Comparison of ENCODE assay signal across 40 cellular contexts in the genomic region with DNA sequence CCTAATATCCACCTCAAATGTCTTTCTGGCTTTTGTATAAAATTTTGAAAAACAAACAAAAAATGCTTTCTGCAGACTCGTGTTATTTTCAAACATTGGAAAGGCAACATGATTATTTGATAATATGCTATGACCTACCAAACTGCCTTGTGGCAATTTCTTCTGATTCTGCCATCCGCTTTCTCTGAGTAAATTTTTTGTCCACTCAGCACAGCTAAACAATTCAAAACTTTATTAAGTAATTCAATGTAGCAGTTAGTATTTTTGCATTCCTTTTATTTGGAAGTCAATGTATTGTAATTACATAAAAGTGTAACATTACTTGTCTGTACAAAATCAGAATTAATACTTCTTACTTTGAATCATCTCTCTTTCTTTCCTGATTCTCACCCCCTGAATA.
"Had no signal": no experiment of that assay in that cellular context is flagged by ENCODE, and none has a peak within 500 bp of the region (broad histone marks: within the 10 kb centered on the region; RNA-seq: fewer than 3 reads in every experiment).

No MANE protein-coding gene starts in this region.

- FAIRE-seq: astrocyte, bronchial epithelial cell had no signal

- H3K27me3 Mint-ChIP-seq: activated naive CD4-positive, alpha-beta T cell treated with anti-CD3 and anti-CD28 coated beads, Interleukin-2, amount 10 ng/mL, durations not matched to agents 7 days and 5 days; activated naive CD4-positive, alpha-beta T cell treated with anti-CD3 and anti-CD28 coated beads, Interleukin-2, amount 50 U/mL, for 24 hours; activated naive CD8-positive, alpha-beta T cell; activated naive CD8-positive, alpha-beta T cell treated with anti-CD3 and anti-CD28 coated beads for 36 hours; activated naive CD8-positive, alpha-beta T cell treated with anti-CD3 and anti-CD28 coated beads, Interleukin-2, amount 10 ng/mL, durations not matched to agents 7 days and 5 days; activated naive CD8-positive, alpha-beta T cell treated with anti-CD3 and anti-CD28 coated beads, Interleukin-2, amount 50 U/mL, for 24 hours; activated T-cell treated with anti-CD3 and anti-CD28 coated beads, Interleukin-2, amount 50 U/mL, for 24 hours; activated T-helper 17 cell treated with anti-CD3 and anti-CD28 coated beads, Interleukin-2, amount 50 U/mL, for 72 hours; brain; central memory CD8-positive, alpha-beta T cell had no signal

- H3K9me3 Mint-ChIP-seq: activated naive CD4-positive, alpha-beta T cell treated with anti-CD3 and anti-CD28 coated beads, Interleukin-2, amount 10 ng/mL, durations not matched to agents 7 days and 5 days; activated naive CD4-positive, alpha-beta T cell treated with anti-CD3 and anti-CD28 coated beads, Interleukin-2, amount 50 U/mL, for 24 hours; activated naive CD8-positive, alpha-beta T cell treated with anti-CD3 and anti-CD28 coated beads for 36 hours; activated naive CD8-positive, alpha-beta T cell treated with anti-CD3 and anti-CD28 coated beads, Interleukin-2, amount 10 ng/mL, durations not matched to agents 7 days and 5 days; activated T-cell treated with anti-CD3 and anti-CD28 coated beads, Interleukin-2, amount 50 U/mL, for 24 hours; activated T-helper 1 cell treated with anti-CD3 and anti-CD28 coated beads, Interleukin-12 subunit alpha, Interleukin-12 subunit beta, Interleukin-2, Interleukin-4 antibody, amounts not matched to agents 30 ng/mL and 10 ng/mL and 1 ng/mL, durations not matched to agents 14 hours and 24 hours and 36 hours; activated T-helper 2 cell treated with anti-CD3 and anti-CD28 coated beads, Interferon-gamma antibody, Interleukin-2, Interleukin-4, amounts not matched to agents 10 μg/mL and 5 μg/mL and 100 μg/mL, durations not matched to agents 14 hours and 24 hours and 36 hours; brain; central memory CD8-positive, alpha-beta T cell had no signal

- H3K4me3 ChIP-seq: adrenal gland, ascending aorta, body of pancreas, breast epithelium, cardiac muscle cell had no signal

- ATAC-seq: activated naive CD4-positive, alpha-beta T cell treated with anti-CD3 and anti-CD28 coated beads, Interleukin-2, amount 50 U/mL, for 72 hours; activated naive CD8-positive, alpha-beta T cell treated with anti-CD3 and anti-CD28 coated beads, Interleukin-2, amount 50 U/mL, for 24 hours; activated T-cell treated with anti-CD3 and anti-CD28 coated beads, Interleukin-2, amount 50 U/mL, for 4 hours; activated T-cell treated with anti-CD3 and anti-CD28 coated beads, Interleukin-2, amount 50 U/mL, for 72 hours; activated T-helper 17 cell treated with anti-CD3 and anti-CD28 coated beads, Interleukin-2, amount 50 U/mL, for 72 hours; body of pancreas had no signal

- DNase-seq: activated effector memory CD4-positive, alpha-beta T cell treated with anti-CD3 and anti-CD28 coated beads, Interleukin-2, amount 50 U/mL, for 16 hours; activated effector memory CD4-positive, alpha-beta T cell treated with Interleukin-2 at 50 U/mL for 16 hours; activated gamma-delta T cell; activated gamma-delta T cell treated with Interleukin-2 at 50 U/mL for 16 hours; activated naive CD4-positive, alpha-beta T cell; activated naive CD4-positive, alpha-beta T cell treated with anti-CD3 and anti-CD28 coated beads for 36 hours; activated naive CD4-positive, alpha-beta T cell treated with anti-CD3 and anti-CD28 coated beads, Interleukin-2, amount 10 ng/mL, durations not matched to agents 7 days and 5 days; activated naive CD4-positive, alpha-beta T cell treated with anti-CD3 and anti-CD28 coated beads, Interleukin-2, amount 50 U/mL, for 16 hours; activated naive CD4-positive, alpha-beta T cell treated with Interleukin-2 at 50 U/mL for 16 hours; activated naive CD8-positive, alpha-beta T cell treated with anti-CD3 and anti-CD28 coated beads for 36 hours; activated naive CD8-positive, alpha-beta T cell treated with anti-CD3 and anti-CD28 coated beads, Interleukin-2, amount 10 ng/mL, durations not matched to agents 7 days and 5 days; activated naive CD8-positive, alpha-beta T cell treated with anti-CD3 and anti-CD28 coated beads, Interleukin-2, amount 50 U/mL, for 24 hours; activated T-cell treated with anti-CD3 and anti-CD28 coated beads, Interleukin-2, amount 50 U/mL, for 1 hour; activated T-cell treated with anti-CD3 and anti-CD28 coated beads, Interleukin-2, amount 50 U/mL, for 24 hours; activated T-cell treated with anti-CD3 and anti-CD28 coated beads, Interleukin-2, amount 50 U/mL, for 4 hours; activated T-cell treated with anti-CD3 and anti-CD28 coated beads, Interleukin-2, amount 50 U/mL, for 48 hours; activated T-cell treated with anti-CD3 and anti-CD28 coated beads, Interleukin-2, amount 50 U/mL, for 72 hours; adrenal gland; amniotic stem cell; amygdala; anterior cingulate cortex; aorta; body of pancreas; brain microvascular endothelial cell; caudate nucleus; central memory CD4-positive, alpha-beta T cell; cerebellar nuclear complex had no signal

- H3K4me1 Mint-ChIP-seq: activated naive CD4-positive, alpha-beta T cell treated with anti-CD3 and anti-CD28 coated beads, Interleukin-2, amount 10 ng/mL, durations not matched to agents 7 days and 5 days; activated naive CD4-positive, alpha-beta T cell treated with anti-CD3 and anti-CD28 coated beads, Interleukin-2, amount 50 U/mL, for 24 hours; activated naive CD8-positive, alpha-beta T cell treated with anti-CD3 and anti-CD28 coated beads for 36 hours; activated naive CD8-positive, alpha-beta T cell treated with anti-CD3 and anti-CD28 coated beads, Interleukin-2, amount 10 ng/mL, durations not matched to agents 7 days and 5 days; activated naive CD8-positive, alpha-beta T cell treated with anti-CD3 and anti-CD28 coated beads, Interleukin-2, amount 50 U/mL, for 24 hours; activated T-helper 17 cell treated with anti-CD3 and anti-CD28 coated beads, Interleukin-2, amount 50 U/mL, for 72 hours; brain; central memory CD8-positive, alpha-beta T cell had no signal

- H3K27me3 ChIP-seq: adrenal gland, ascending aorta, body of pancreas, brain microvascular endothelial cell, breast epithelium, cardiac muscle cell had no signal

- H3K4me3 Mint-ChIP-seq: activated naive CD4-positive, alpha-beta T cell treated with anti-CD3 and anti-CD28 coated beads for 36 hours; activated naive CD4-positive, alpha-beta T cell treated with anti-CD3 and anti-CD28 coated beads, Interleukin-2, amount 10 ng/mL, durations not matched to agents 7 days and 5 days; activated naive CD4-positive, alpha-beta T cell treated with anti-CD3 and anti-CD28 coated beads, Interleukin-2, amount 50 U/mL, for 24 hours; activated naive CD8-positive, alpha-beta T cell; activated naive CD8-positive, alpha-beta T cell treated with anti-CD3 and anti-CD28 coated beads for 36 hours; activated naive CD8-positive, alpha-beta T cell treated with anti-CD3 and anti-CD28 coated beads, Interleukin-2, amount 10 ng/mL, durations not matched to agents 7 days and 5 days; activated naive CD8-positive, alpha-beta T cell treated with anti-CD3 and anti-CD28 coated beads, Interleukin-2, amount 50 U/mL, for 24 hours; activated T-cell treated with anti-CD3 and anti-CD28 coated beads, Interleukin-2, amount 50 U/mL, for 24 hours; activated T-cell treated with anti-CD3 and anti-CD28 coated beads, Interleukin-2, amount 50 U/mL, for 4 hours; activated T-cell treated with anti-CD3 and anti-CD28 coated beads, Interleukin-2, amount 50 U/mL, for 72 hours; activated T-helper 1 cell treated with anti-CD3 and anti-CD28 coated beads, Interleukin-12 subunit alpha, Interleukin-12 subunit beta, Interleukin-2, Interleukin-4 antibody, amounts not matched to agents 30 ng/mL and 10 ng/mL and 1 ng/mL, durations not matched to agents 14 hours and 24 hours and 36 hours; activated T-helper 17 cell treated with anti-CD3 and anti-CD28 coated beads, Interleukin-2, amount 50 U/mL, for 72 hours; brain; central memory CD8-positive, alpha-beta T cell had no signal

- H3K36me3 ChIP-seq: adrenal gland, ascending aorta, brain microvascular endothelial cell, breast epithelium, cardiac muscle cell had no signal

- H3K27ac ChIP-seq: adrenal gland, ascending aorta, body of pancreas, brain microvascular endothelial cell, breast epithelium, cardiac muscle cell had no signal

- H3K4me1 ChIP-seq: adrenal gland, ascending aorta, body of pancreas, breast epithelium had no signal

- H3K36me3 Mint-ChIP-seq: activated naive CD4-positive, alpha-beta T cell treated with anti-CD3 and anti-CD28 coated beads, Interleukin-2, amount 10 ng/mL, durations not matched to agents 7 days and 5 days; activated naive CD4-positive, alpha-beta T cell treated with anti-CD3 and anti-CD28 coated beads, Interleukin-2, amount 50 U/mL, for 24 hours; activated naive CD4-positive, alpha-beta T cell treated with anti-CD3 and anti-CD28 coated beads, Interleukin-2, amount 50 U/mL, for 72 hours; activated naive CD8-positive, alpha-beta T cell; activated naive CD8-positive, alpha-beta T cell treated with anti-CD3 and anti-CD28 coated beads for 36 hours; activated naive CD8-positive, alpha-beta T cell treated with anti-CD3 and anti-CD28 coated beads, Interleukin-2, amount 10 ng/mL, durations not matched to agents 7 days and 5 days; brain had no signal

- H3K27ac Mint-ChIP-seq: activated naive CD4-positive, alpha-beta T cell treated with anti-CD3 and anti-CD28 coated beads for 36 hours; activated naive CD4-positive, alpha-beta T cell treated with anti-CD3 and anti-CD28 coated beads, Interleukin-2, amount 10 ng/mL, durations not matched to agents 7 days and 5 days; activated naive CD4-positive, alpha-beta T cell treated with anti-CD3 and anti-CD28 coated beads, Interleukin-2, amount 50 U/mL, for 24 hours; activated naive CD4-positive, alpha-beta T cell treated with anti-CD3 and anti-CD28 coated beads, Interleukin-2, amount 50 U/mL, for 72 hours; activated naive CD8-positive, alpha-beta T cell; activated naive CD8-positive, alpha-beta T cell treated with anti-CD3 and anti-CD28 coated beads for 36 hours; activated naive CD8-positive, alpha-beta T cell treated with anti-CD3 and anti-CD28 coated beads, Interleukin-2, amount 10 ng/mL, durations not matched to agents 7 days and 5 days; activated naive CD8-positive, alpha-beta T cell treated with anti-CD3 and anti-CD28 coated beads, Interleukin-2, amount 50 U/mL, for 24 hours; activated T-cell treated with anti-CD3 and anti-CD28 coated beads, Interleukin-2, amount 50 U/mL, for 24 hours; activated T-cell treated with anti-CD3 and anti-CD28 coated beads, Interleukin-2, amount 50 U/mL, for 72 hours; activated T-helper 1 cell treated with anti-CD3 and anti-CD28 coated beads, Interleukin-12 subunit alpha, Interleukin-12 subunit beta, Interleukin-2, Interleukin-4 antibody, amounts not matched to agents 30 ng/mL and 10 ng/mL and 1 ng/mL, durations not matched to agents 14 hours and 24 hours and 36 hours; activated T-helper 17 cell treated with anti-CD3 and anti-CD28 coated beads, Interleukin-2, amount 50 U/mL, for 72 hours; activated T-helper 2 cell treated with anti-CD3 and anti-CD28 coated beads, Interferon-gamma antibody, Interleukin-2, Interleukin-4, amounts not matched to agents 10 μg/mL and 5 μg/mL and 100 μg/mL, durations not matched to agents 14 hours and 24 hours and 36 hours; brain had no signal

- H3K9me3 ChIP-seq: ascending aorta, body of pancreas, breast epithelium had no signal
